Comparison of ENCODE assay signal across 22 cellular contexts in the genomic region with DNA sequence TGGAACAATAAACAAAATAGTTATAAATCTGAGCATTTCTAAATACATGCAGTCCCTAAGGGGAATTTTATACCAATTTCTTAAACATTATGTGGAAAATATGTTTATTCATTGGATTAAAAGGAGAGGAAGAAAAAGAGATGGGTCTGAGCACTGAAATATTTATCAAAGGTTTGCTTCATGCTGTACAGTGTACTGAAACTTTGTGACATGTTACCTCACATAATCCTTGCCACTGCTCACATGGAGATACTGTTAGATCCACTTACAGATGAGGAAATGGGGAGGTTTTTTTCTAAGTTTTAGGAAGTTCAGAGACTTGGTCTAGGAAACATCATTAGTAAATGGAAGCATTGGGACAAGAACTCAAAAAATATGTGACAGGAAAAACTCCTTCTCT.
"Had no signal": no experiment of that assay in that cellular context is flagged by ENCODE, and none has a peak within 500 bp of the region (broad histone marks: within the 10 kb centered on the region; RNA-seq: fewer than 3 reads in every experiment).

No MANE protein-coding gene starts in this region.

- H3K4me3 ChIP-seq: body of pancreas, cardiac muscle cell, right lobe of liver, SJSA1, thoracic aorta had no signal

- H3K27me3 ChIP-seq: body of pancreas, cardiac muscle cell, right lobe of liver, SJSA1 had no signal

- H3K79me2 ChIP-seq: parathyroid adenoma had no signal

- H3K9me3 ChIP-seq: body of pancreas, right lobe of liver, SJSA1, thoracic aorta had no signal

- H3K9ac ChIP-seq: parathyroid adenoma had no signal

- H3K27ac ChIP-seq: body of pancreas, cardiac muscle cell, parathyroid adenoma, right lobe of liver, SJSA1, thoracic aorta had no signal

- H3K4me1 ChIP-seq: body of pancreas, parathyroid adenoma, right lobe of liver had no signal

- ATAC-seq: activated CD4-positive, alpha-beta T cell treated with anti-CD3 and anti-CD28 coated beads for 36 hours; activated naive CD8-positive, alpha-beta T cell treated with anti-CD3 and anti-CD28 coated beads, Interleukin-2, amount 50 U/mL, for 24 hours; activated T-cell treated with anti-CD3 and anti-CD28 coated beads, Interleukin-2, amount 50 U/mL, for 72 hours; body of pancreas; left lobe of liver; natural killer cell; right lobe of liver; WTC11 had no signal

- H3K36me3 ChIP-seq: cardiac muscle cell, right lobe of liver, SJSA1, thoracic aorta had no signal

- H2AFZ ChIP-seq: parathyroid adenoma had no signal

- DNase-seq: activated CD4-positive, alpha-beta memory T cell treated with anti-CD3 and anti-CD28 coated beads for 36 hours; activated CD4-positive, alpha-beta T cell treated with anti-CD3 and anti-CD28 coated beads for 36 hours; activated effector memory CD4-positive, alpha-beta T cell treated with Interleukin-2 at 50 U/mL for 16 hours; activated naive CD4-positive, alpha-beta T cell treated with anti-CD3 and anti-CD28 coated beads, Interleukin-2, amount 50 U/mL, for 16 hours; activated naive CD8-positive, alpha-beta T cell treated with anti-CD3 and anti-CD28 coated beads, Interleukin-2, amount 50 U/mL, for 24 hours; activated T-cell treated with anti-CD3 and anti-CD28 coated beads, Interleukin-2, amount 50 U/mL, for 72 hours; anterior cingulate cortex; body of pancreas; effector CD4-positive, alpha-beta T cell; kidney; natural killer cell; nucleus accumbens; right lobe of liver; stimulated activated CD4-positive, alpha-beta T cell treated with anti-CD3 and anti-CD28 coated beads, Interleukin-2, amount 100 ng/mL, for 48 hours; stimulated activated naive CD4-positive, alpha-beta T cell; T-helper 9 cell had no signal
